In genomic region chr17:43483674-43484551, GRCh38 we compare ENCODE assay signal across 1 cellular context.
TF ChIP-seq lines count a peak whose summit lies in the region.

Gene DHX8 (plus strand): TSS chr17:43483975. CDS start chr17:43484038, 63 bp downstream.

TF ChIP-seq in HepG2, 621 proteins besides CTCF, POLR2A, EP300 and RAD21 (continued from another document and continues in another):
- no peak for TF ChIP-seq ZNF407 (CRISPR knock-in tag; IDR thresholded peaks at IDR 0.05; ENCODE audit: not compliant biosample characterization)
- TF ChIP-seq ASH2L (IDR thresholded peaks at IDR 0.05; ENCODE audit: insufficient read length, low read depth, low read length): peak; percentile 96
- TF ChIP-seq ZBTB26 (CRISPR knock-in tag; IDR thresholded peaks at IDR 0.05; ENCODE audit: borderline replicate concordance): no peak
- TF ChIP-seq, protein P1, sequence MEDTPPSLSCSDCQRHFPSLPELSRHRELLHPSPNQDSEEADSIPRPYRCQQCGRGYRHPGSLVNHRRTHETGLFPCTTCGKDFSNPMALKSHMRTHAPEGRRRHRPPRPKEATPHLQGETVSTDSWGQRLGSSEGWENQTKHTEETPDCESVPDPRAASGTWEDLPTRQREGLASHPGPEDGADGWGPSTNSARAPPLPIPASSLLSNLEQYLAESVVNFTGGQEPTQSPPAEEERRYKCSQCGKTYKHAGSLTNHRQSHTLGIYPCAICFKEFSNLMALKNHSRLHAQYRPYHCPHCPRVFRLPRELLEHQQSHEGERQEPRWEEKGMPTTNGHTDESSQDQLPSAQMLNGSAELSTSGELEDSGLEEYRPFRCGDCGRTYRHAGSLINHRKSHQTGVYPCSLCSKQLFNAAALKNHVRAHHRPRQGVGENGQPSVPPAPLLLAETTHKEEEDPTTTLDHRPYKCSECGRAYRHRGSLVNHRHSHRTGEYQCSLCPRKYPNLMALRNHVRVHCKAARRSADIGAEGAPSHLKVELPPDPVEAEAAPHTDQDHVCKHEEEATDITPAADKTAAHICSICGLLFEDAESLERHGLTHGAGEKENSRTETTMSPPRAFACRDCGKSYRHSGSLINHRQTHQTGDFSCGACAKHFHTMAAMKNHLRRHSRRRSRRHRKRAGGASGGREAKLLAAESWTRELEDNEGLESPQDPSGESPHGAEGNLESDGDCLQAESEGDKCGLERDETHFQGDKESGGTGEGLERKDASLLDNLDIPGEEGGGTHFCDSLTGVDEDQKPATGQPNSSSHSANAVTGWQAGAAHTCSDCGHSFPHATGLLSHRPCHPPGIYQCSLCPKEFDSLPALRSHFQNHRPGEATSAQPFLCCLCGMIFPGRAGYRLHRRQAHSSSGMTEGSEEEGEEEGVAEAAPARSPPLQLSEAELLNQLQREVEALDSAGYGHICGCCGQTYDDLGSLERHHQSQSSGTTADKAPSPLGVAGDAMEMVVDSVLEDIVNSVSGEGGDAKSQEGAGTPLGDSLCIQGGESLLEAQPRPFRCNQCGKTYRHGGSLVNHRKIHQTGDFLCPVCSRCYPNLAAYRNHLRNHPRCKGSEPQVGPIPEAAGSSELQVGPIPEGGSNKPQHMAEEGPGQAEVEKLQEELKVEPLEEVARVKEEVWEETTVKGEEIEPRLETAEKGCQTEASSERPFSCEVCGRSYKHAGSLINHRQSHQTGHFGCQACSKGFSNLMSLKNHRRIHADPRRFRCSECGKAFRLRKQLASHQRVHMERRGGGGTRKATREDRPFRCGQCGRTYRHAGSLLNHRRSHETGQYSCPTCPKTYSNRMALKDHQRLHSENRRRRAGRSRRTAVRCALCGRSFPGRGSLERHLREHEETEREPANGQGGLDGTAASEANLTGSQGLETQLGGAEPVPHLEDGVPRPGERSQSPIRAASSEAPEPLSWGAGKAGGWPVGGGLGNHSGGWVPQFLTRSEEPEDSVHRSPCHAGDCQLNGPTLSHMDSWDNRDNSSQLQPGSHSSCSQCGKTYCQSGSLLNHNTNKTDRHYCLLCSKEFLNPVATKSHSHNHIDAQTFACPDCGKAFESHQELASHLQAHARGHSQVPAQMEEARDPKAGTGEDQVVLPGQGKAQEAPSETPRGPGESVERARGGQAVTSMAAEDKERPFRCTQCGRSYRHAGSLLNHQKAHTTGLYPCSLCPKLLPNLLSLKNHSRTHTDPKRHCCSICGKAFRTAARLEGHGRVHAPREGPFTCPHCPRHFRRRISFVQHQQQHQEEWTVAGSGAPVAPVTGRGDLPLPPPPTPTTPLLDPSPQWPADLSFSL (CRISPR knock-in tag; IDR thresholded peaks at IDR 0.05): no peak
- peak; percentile 63 for TF ChIP-seq ZNF572 (CRISPR knock-in tag; IDR thresholded peaks at IDR 0.05)
- TF ChIP-seq, protein P2, sequence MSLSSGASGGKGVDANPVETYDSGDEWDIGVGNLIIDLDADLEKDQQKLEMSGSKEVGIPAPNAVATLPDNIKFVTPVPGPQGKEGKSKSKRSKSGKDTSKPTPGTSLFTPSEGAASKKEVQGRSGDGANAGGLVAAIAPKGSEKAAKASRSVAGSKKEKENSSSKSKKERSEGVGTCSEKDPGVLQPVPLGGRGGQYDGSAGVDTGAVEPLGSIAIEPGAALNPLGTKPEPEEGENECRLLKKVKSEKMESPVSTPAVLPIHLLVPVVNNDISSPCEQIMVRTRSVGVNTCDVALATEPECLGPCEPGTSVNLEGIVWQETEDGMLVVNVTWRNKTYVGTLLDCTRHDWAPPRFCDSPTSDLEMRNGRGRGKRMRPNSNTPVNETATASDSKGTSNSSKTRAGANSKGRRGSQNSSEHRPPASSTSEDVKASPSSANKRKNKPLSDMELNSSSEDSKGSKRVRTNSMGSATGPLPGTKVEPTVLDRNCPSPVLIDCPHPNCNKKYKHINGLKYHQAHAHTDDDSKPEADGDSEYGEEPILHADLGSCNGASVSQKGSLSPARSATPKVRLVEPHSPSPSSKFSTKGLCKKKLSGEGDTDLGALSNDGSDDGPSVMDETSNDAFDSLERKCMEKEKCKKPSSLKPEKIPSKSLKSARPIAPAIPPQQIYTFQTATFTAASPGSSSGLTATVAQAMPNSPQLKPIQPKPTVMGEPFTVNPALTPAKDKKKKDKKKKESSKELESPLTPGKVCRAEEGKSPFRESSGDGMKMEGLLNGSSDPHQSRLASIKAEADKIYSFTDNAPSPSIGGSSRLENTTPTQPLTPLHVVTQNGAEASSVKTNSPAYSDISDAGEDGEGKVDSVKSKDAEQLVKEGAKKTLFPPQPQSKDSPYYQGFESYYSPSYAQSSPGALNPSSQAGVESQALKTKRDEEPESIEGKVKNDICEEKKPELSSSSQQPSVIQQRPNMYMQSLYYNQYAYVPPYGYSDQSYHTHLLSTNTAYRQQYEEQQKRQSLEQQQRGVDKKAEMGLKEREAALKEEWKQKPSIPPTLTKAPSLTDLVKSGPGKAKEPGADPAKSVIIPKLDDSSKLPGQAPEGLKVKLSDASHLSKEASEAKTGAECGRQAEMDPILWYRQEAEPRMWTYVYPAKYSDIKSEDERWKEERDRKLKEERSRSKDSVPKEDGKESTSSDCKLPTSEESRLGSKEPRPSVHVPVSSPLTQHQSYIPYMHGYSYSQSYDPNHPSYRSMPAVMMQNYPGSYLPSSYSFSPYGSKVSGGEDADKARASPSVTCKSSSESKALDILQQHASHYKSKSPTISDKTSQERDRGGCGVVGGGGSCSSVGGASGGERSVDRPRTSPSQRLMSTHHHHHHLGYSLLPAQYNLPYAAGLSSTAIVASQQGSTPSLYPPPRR (CRISPR knock-in tag; IDR thresholded peaks at IDR 0.05; ENCODE audit: borderline replicate concordance): peak; percentile 76; the same call in 1 of the 2 replicates
- TF ChIP-seq ZNF343 (CRISPR knock-in tag; IDR thresholded peaks at IDR 0.05): no peak
- TF ChIP-seq, protein P3, sequence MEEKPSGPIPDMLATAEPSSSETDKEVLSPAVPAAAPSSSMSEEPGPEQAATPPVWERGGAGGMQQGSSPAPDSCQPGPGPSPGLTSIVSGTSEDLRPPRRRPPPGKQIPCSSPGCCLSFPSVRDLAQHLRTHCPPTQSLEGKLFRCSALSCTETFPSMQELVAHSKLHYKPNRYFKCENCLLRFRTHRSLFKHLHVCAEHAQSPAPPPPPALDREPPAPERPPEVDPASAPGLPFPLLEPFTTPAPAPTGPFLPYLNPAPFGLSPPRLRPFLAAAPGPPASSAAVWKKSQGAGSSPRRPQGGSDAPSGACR (CRISPR knock-in tag; IDR thresholded peaks at IDR 0.05): peak; percentile 55; the same call in 1 of the 2 replicates
- 0 out of 2 replicates have a peak, but pooled peaks have one; percentile 51 for TF ChIP-seq TMF1 (CRISPR knock-in tag; IDR thresholded peaks at IDR 0.05; ENCODE audit: low read depth)
- peak; percentile 85; the same call in 1 of the 2 replicates for TF ChIP-seq AFF4 (CRISPR knock-in tag; IDR thresholded peaks at IDR 0.05)
- peak; percentile 19 for TF ChIP-seq CAMTA2 (CRISPR knock-in tag; IDR thresholded peaks at IDR 0.05; ENCODE audit: borderline replicate concordance)
- TF ChIP-seq MIXL1 (CRISPR knock-in tag; IDR thresholded peaks at IDR 0.05): peak; percentile 94
- no peak for TF ChIP-seq PAF1 (CRISPR knock-in tag; IDR thresholded peaks at IDR 0.05)
- TF ChIP-seq NCOR1 (IDR thresholded peaks at IDR 0.05; ENCODE audit: borderline replicate concordance, low read length): no peak
